8 cellular contexts compared by ENCODE assay signal in genomic region chr12:121626853-121627623, GRCh38. TPM values are rescaled to one million over a fixed set of nuclear protein-coding genes. Genes with fewer than 3 reads are reported as not detected.
DNase-seq lines count a peak whose midpoint lies in the region; ATAC-seq and TF ChIP-seq lines count a peak whose summit lies in the region.

No MANE protein-coding gene starts in this region.

- DNase-seq in AG09309 (ENCODE audit: low read depth) = no peak
- peak; percentile 74 for DNase-seq in NK-92 treated with Interleukin-12 subunit alpha and Interleukin-12 subunit beta, amount 100 ng/mL, for 24 hours (lab: John Stamatoyannopoulos, UW)
- peak; percentile 90 for DNase-seq in activated T-cell treated with anti-CD3 and anti-CD28 coated beads for 24 hours (ENCODE audit: low read depth)
- no peak for DNase-seq in epithelial cell of proximal tubule (ENCODE audit: low read depth)
- peak; percentile 86 to 94 for DNase-seq in stimulated activated CD8-positive, alpha-beta memory T cell treated with anti-CD3 and anti-CD28 coated beads, Interleukin-7, amount 100 ng/mL, for 48 hours (ENCODE audit: extremely low read depth in 1 of 2, low read depth in 1 of 2)

- H3K4me3 ChIP-seq in AG09309 (ENCODE audit: control insufficient read depth, low read depth, low read length) = peak overlapping the region; percentile 69
- peak overlapping the region; percentile 65 for H3K4me3 ChIP-seq in epithelial cell of proximal tubule (ENCODE audit: low read depth, low read length)
- peak overlapping the region; percentile 73 to 78 for H3K4me3 ChIP-seq in muscle layer of duodenum (ENCODE audit: low read depth in 1 of 2, low read length in 2 of 2)

- TF ChIP-seq CTCF in AG09309 (IDR thresholded peaks at IDR 0.05; ENCODE audit: control insufficient read depth, insufficient read depth, low read depth, low read length, missing control alignments) = peak; percentile 36
- TF ChIP-seq CTCF in epithelial cell of proximal tubule (conservative IDR thresholded peaks at IDR 0.05; ENCODE audit: low read depth, low read length) = no peak

- peak; percentile 20 for ATAC-seq in GM18861 (IDR thresholded peaks at IDR 0.05; ENCODE audit: unreplicated experiment)
- peak; percentile 27 for ATAC-seq in HG03095 (IDR thresholded peaks at IDR 0.05; ENCODE audit: unreplicated experiment)

- H3K9me3 ChIP-seq in muscle layer of duodenum (ENCODE audit: control insufficient read depth in 1 of 2, low read length in 2 of 2) = no peaks in the 10 kb centered on the region

- peak overlapping the region; percentile 89 for H3K27ac ChIP-seq in muscle layer of duodenum (ENCODE audit: low read length)

- no peaks in the 10 kb centered on the region for H3K27me3 ChIP-seq in muscle layer of duodenum (ENCODE audit: low read depth, low read length)

- H3K36me3 ChIP-seq in muscle layer of duodenum (ENCODE audit: control insufficient read depth in 1 of 2, insufficient read depth in 2 of 2, low read length in 2 of 2) = no peaks in the 10 kb centered on the region

- H3K4me1 ChIP-seq in muscle layer of duodenum (ENCODE audit: control insufficient read depth in 1 of 2, insufficient read depth in 2 of 2, low read length in 2 of 2) = peaks cover 6 to 17% of the 10 kb centered on the region in 2 donors

RNA-seq across cellular contexts. Expression of gene ORAI1, which starts 0.7 kb away (rescaled TPM):
- total RNA-seq in epithelial cell of proximal tubule = 19.4 and 20.1 TPM in 2 replicates

RNA-seq across cellular contexts. Expression of gene MORN3, which starts 42.4 kb away (rescaled TPM):
- 0.81 TPM in 1 of 2 replicates, not detected in the other for total RNA-seq in epithelial cell of proximal tubule

RNA-seq across cellular contexts. Expression of gene KDM2B, which starts 46.2 kb away (rescaled TPM):
- total RNA-seq in epithelial cell of proximal tubule = 23.8 and 33.1 TPM in 2 replicates

Comparison
In these comparisons a context has a peak if more than half of its experiments do, and no peak if none do; other contexts are left out.
1. DNase-seq: peak in NK-92 treated with Interleukin-12 subunit alpha and Interleukin-12 subunit beta, amount 100 ng/mL, for 24 hours (single experiment), activated T-cell treated with anti-CD3 and anti-CD28 coated beads for 24 hours (single experiment) and stimulated activated CD8-positive, alpha-beta memory T cell treated with anti-CD3 and anti-CD28 coated beads, Interleukin-7, amount 100 ng/mL, for 48 hours (2 of 2); none in AG09309 (single experiment) and epithelial cell of proximal tubule (single experiment).
2. Peak in every context shown above with its lines, with median percentiles within 50 percentile points of each other: H3K4me3 ChIP-seq.